Comparison of ENCODE assay signal across 9 cellular contexts in genomic region chr7:65798111-65799075, GRCh38.
DNase-seq lines count a peak whose midpoint lies in the region; ATAC-seq, FAIRE-seq and TF ChIP-seq lines count a peak whose summit lies in the region.
"Had no signal": no experiment of that assay in that cellular context is flagged by ENCODE, and none has a peak within 500 bp of the region (broad histone marks: within the 10 kb centered on the region; RNA-seq: fewer than 3 reads in every experiment).

No MANE protein-coding gene starts in this region.

- no peak for TF ChIP-seq EP300 in suprapubic skin (IDR thresholded peaks at IDR 0.05)

- H3K9me3 ChIP-seq in suprapubic skin: no peaks in the 10 kb centered on the region

- peaks cover 14% of the 10 kb centered on the region for H3K36me3 ChIP-seq in suprapubic skin

- no peak for FAIRE-seq in D721Med (lab: Jason Lieb, UNC)
- FAIRE-seq: endometrium had no signal

- no peak overlapping the region for H3K27ac Mint-ChIP-seq in osteocyte (ENCODE audit: unreplicated experiment)

- no peaks in the 10 kb centered on the region for H3K27me3 Mint-ChIP-seq in osteocyte (ENCODE audit: unreplicated experiment)

- no peaks in the 10 kb centered on the region for H3K9me3 Mint-ChIP-seq in osteocyte (ENCODE audit: unreplicated experiment)

- WGBS in suprapubic skin: 74% methylated on average over 5 of the region's 5 CpGs

- no peak for TF ChIP-seq POLR2A in suprapubic skin (IDR thresholded peaks at IDR 0.05)

- TF ChIP-seq CTCF in astrocyte of the spinal cord (IDR thresholded peaks at IDR 0.05; ENCODE audit: low read depth, low read length) (no peak), suprapubic skin (IDR thresholded peaks at IDR 0.05) (no peak), osteocyte (IDR thresholded peaks at IDR 0.05) (no peak), D721Med (IDR thresholded peaks at IDR 0.05; ENCODE audit: insufficient read depth, missing control alignments) (no peak)

- H3K4me3 ChIP-seq in astrocyte of the spinal cord (ENCODE audit: low read depth, low read length) (no peak overlapping the region), suprapubic skin (no peak overlapping the region)

- no peaks in the 10 kb centered on the region for H3K36me3 Mint-ChIP-seq in osteocyte (ENCODE audit: unreplicated experiment)

- H3K4me1 Mint-ChIP-seq in osteocyte (ENCODE audit: unreplicated experiment): peaks cover 10% of the 10 kb centered on the region

- H3K4me3 Mint-ChIP-seq in osteocyte (ENCODE audit: unreplicated experiment): no peak overlapping the region

- DNase-seq in ELR (ENCODE audit: low read depth) (peak; percentile 90), astrocyte of the spinal cord (ENCODE audit: low read depth, low spot score) (peak; percentile 76), suprapubic skin (ENCODE audit: low spot score in 2 of 2) (no peak), osteocyte (ENCODE audit: extremely low spot score, unreplicated experiment) (no peak), D721Med (ENCODE audit: insufficient read length, low spot score) (no peak)
- no peak for DNase-seq in stimulated activated CD4-positive, alpha-beta T cell treated with anti-CD3 and anti-CD28 coated beads, Interleukin-2, amount 100 ng/mL, for 24 hours

- no peaks in the 10 kb centered on the region for H3K4me1 ChIP-seq in suprapubic skin

- no peak overlapping the region for H3K27ac ChIP-seq in suprapubic skin

- peak; percentile 99 for ATAC-seq in GM21360 (IDR thresholded peaks at IDR 0.05; ENCODE audit: unreplicated experiment)
- ATAC-seq in HG03460 (IDR thresholded peaks at IDR 0.05; ENCODE audit: unreplicated experiment): peak; percentile 97

- H3K27me3 ChIP-seq in suprapubic skin: no peaks in the 10 kb centered on the region

- in situ Hi-C loops in astrocyte of the spinal cord (cut with HindIII; ENCODE audit: low sequenced_read_pairs): no loop called here

Comparison
In these comparisons a context has a peak if more than half of its experiments do, and no peak if none do; other contexts are left out.
1. DNase-seq: peak in ELR (single experiment) and astrocyte of the spinal cord (single experiment); none in stimulated activated CD4-positive, alpha-beta T cell treated with anti-CD3 and anti-CD28 coated beads, Interleukin-2, amount 100 ng/mL, for 24 hours (0 of 2), suprapubic skin (0 of 2), osteocyte (single experiment) and D721Med (single experiment).